ENCODE assay signal across 14 cellular contexts in the genomic region with DNA sequence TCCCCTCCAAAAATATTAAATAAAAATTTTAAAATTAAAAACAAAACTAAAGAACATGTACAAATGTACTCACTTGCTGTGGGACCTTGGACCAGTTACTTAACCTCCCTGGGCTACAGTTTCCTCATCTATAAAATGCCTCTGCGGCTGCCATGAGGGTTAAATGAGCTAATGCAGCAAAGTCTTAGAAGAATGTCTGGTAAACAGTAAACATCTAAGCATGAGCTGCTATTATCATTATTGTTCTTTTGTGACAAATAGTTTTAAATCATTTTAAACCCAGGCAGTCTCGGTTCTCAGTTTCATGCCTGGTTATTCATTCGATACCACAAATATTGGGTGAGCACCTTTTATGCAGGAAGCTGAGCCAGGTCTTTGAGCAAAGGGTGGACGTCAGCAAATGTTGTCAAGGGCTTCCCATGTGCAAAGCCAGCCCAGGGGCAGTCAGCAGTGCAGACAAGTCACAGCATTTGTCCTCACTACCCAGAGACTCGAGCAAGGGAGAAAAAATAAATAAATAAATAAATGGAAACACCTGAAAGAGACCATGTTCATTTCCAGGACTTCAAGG.
DNase-seq lines count a peak whose midpoint lies in the region; ATAC-seq, FAIRE-seq and TF ChIP-seq lines count a peak whose summit lies in the region.
"Had no signal": no experiment of that assay in that cellular context is flagged by ENCODE, and none has a peak within 500 bp of the region (broad histone marks: within the 10 kb centered on the region; RNA-seq: fewer than 3 reads in every experiment).

No MANE protein-coding gene starts in this region.

- FAIRE-seq in urothelium cell line (lab: Jason Lieb, UNC), result no peak
- FAIRE-seq: keratinocyte, RCC 7860, TTC549 had no signal

- H4K20me1 ChIP-seq in MM.1S (ENCODE audit: insufficient read depth, low read length), result no peaks in the 10 kb centered on the region

- H3K27ac Mint-ChIP-seq in memory B cell, result peak overlapping the region; percentile 79
- H3K27ac Mint-ChIP-seq: nephron had no signal

- 0 out of 2 replicates have a peak, but pooled peaks cover under 1% of the 10 kb centered on the region for H3K36me3 ChIP-seq in MM.1S (replicated peaks; ENCODE audit: insufficient read depth, low read length)

- H3K4me1 ChIP-seq in MM.1S (ENCODE audit: low read length), result peaks cover 26% of the 10 kb centered on the region

- TF ChIP-seq CTCF in GM10266 (IDR thresholded peaks at IDR 0.05; ENCODE audit: control insufficient read depth, insufficient read depth, low read depth, missing control alignments), result no peak
- TF ChIP-seq CTCF in MM.1S (IDR thresholded peaks at IDR 0.05; ENCODE audit: low read length), result no peak

- peaks cover 24% of the 10 kb centered on the region for H3F3A ChIP-seq in MM.1S (ENCODE audit: insufficient read depth, low read length)

- H3K4me2 ChIP-seq in MM.1S (ENCODE audit: low read depth, low read length), result peak overlapping the region; percentile 26; the same call in 1 of the 2 replicates

- H3K27ac ChIP-seq in MM.1S (ENCODE audit: low read length), result peak overlapping the region; percentile 88

- peak overlapping the region; percentile 38; the same call in 1 of the 2 replicates for H3K9ac ChIP-seq in MM.1S (ENCODE audit: low read length)

- ATAC-seq in GM18868 (IDR thresholded peaks at IDR 0.05; ENCODE audit: unreplicated experiment) (peak; percentile 52), memory B cell (ENCODE audit: low read depth) (peak; percentile 54), left colon (no peak), HG02588 (IDR thresholded peaks at IDR 0.05; ENCODE audit: unreplicated experiment) (no peak)

- H3K9me3 Mint-ChIP-seq in memory B cell, result no peaks in the 10 kb centered on the region

- no peaks in the 10 kb centered on the region for H3K9me3 ChIP-seq in MM.1S (replicated peaks; ENCODE audit: insufficient read depth, low read length)

- no peaks in the 10 kb centered on the region for H3K9me2 ChIP-seq in MM.1S (replicated peaks; ENCODE audit: insufficient read depth, low read length)

- H3K4me3 Mint-ChIP-seq in memory B cell, result peak overlapping the region; percentile 60
- H3K4me3 Mint-ChIP-seq: nephron had no signal

- peaks cover 41% of the 10 kb centered on the region for H3K4me1 Mint-ChIP-seq in memory B cell

- no peak overlapping the region for H3K4me3 ChIP-seq in MM.1S (ENCODE audit: low read length)

- intact Hi-C loops in left colon (cut with DNase I, micrococcal nuclease), result no loop called here

- peaks cover 20% of the 10 kb centered on the region for H3K36me3 Mint-ChIP-seq in memory B cell

- no peaks in the 10 kb centered on the region for H3K27me3 ChIP-seq in MM.1S (replicated peaks; ENCODE audit: insufficient read depth, low read length)

- peak; percentile 58 for DNase-seq in GM10266 (ENCODE audit: extremely low spot score)
- peak; percentile 95 for DNase-seq in MM.1S
- DNase-seq in memory B cell (ENCODE audit: low spot score in 2 of 2), result no peak
- DNase-seq in left colon, result no peak
- DNase-seq in ACHN, result no peak
- DNase-seq in urothelium cell line (ENCODE audit: low spot score), result no peak
- DNase-seq: cortex of kidney; stimulated activated CD4-positive, alpha-beta T cell treated with anti-CD3 and anti-CD28 coated beads, Interleukin-12 subunit alpha, Interleukin-12 subunit beta, amount 100 ng/mL, for 4 hours had no signal

- H2AFZ ChIP-seq in MM.1S (ENCODE audit: low read length), result no peak overlapping the region

- in situ Hi-C loops in ACHN (cut with HindIII; ENCODE audit: low pct_ligation_motif_present, low pct_unique_long_range_greater_than_20kb, low sequenced_read_pairs), result no loop called here

- H3K79me2 ChIP-seq in MM.1S (ENCODE audit: low read length), result peaks cover 19% of the 10 kb centered on the region

- no peaks in the 10 kb centered on the region for H3K27me3 Mint-ChIP-seq in memory B cell

Comparison
In these comparisons a context has a peak if more than half of its experiments do, and no peak if none do; other contexts are left out.
1. DNase-seq: peak in GM10266 (single experiment) and MM.1S (single experiment); none in memory B cell (0 of 2), left colon (0 of 2), ACHN (single experiment) and urothelium cell line (single experiment).
2. ATAC-seq: peak in GM18868 (single experiment) and memory B cell (single experiment); none in left colon (single experiment) and HG02588 (single experiment).